ENCODE assay signal across 7 cellular contexts in the genomic region with DNA sequence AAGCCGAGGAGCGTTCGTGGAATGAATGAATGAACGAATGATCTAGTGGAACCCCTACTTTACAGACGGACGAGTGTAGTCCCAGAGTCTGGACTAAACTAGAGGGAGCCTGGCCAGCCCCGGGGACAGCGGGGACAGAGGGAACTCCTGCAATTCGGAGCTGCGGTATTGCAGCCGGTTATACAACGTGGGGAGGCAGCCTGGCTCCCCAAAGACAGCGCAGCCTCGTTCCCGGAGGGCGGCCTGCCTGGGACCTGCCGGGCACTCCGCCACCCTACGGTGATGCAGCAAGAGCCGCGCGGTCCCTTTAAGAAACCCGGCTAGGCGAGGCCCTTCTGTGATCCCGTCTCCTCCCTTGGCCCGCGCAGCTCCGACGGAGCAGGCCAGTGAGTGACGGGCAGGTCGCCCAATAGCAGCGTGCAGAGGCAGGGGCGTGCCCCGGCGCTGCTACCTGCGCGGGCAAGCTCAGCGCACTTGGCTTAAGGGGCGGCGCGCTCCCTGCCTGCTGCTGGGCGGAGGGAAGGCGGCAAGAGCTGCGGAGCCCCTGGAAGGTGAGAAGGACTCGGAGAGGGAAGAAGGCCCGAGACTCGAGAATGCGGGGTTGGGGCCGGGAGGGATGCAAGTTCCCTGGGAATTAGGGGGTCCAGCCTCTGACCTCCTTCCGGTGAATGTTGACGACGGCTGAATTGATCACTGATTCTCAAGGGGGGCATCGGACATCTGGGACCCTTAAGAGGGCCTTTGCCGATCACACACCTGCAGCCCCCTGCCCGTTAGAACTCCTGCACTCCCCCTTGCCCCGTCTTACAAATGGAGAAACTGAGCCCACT. TPM values are rescaled to one million over a fixed set of nuclear protein-coding genes. Genes with fewer than 3 reads are reported as not detected.
DNase-seq lines count a peak whose midpoint lies in the region; ATAC-seq and TF ChIP-seq lines count a peak whose summit lies in the region.

A gene with protein sequence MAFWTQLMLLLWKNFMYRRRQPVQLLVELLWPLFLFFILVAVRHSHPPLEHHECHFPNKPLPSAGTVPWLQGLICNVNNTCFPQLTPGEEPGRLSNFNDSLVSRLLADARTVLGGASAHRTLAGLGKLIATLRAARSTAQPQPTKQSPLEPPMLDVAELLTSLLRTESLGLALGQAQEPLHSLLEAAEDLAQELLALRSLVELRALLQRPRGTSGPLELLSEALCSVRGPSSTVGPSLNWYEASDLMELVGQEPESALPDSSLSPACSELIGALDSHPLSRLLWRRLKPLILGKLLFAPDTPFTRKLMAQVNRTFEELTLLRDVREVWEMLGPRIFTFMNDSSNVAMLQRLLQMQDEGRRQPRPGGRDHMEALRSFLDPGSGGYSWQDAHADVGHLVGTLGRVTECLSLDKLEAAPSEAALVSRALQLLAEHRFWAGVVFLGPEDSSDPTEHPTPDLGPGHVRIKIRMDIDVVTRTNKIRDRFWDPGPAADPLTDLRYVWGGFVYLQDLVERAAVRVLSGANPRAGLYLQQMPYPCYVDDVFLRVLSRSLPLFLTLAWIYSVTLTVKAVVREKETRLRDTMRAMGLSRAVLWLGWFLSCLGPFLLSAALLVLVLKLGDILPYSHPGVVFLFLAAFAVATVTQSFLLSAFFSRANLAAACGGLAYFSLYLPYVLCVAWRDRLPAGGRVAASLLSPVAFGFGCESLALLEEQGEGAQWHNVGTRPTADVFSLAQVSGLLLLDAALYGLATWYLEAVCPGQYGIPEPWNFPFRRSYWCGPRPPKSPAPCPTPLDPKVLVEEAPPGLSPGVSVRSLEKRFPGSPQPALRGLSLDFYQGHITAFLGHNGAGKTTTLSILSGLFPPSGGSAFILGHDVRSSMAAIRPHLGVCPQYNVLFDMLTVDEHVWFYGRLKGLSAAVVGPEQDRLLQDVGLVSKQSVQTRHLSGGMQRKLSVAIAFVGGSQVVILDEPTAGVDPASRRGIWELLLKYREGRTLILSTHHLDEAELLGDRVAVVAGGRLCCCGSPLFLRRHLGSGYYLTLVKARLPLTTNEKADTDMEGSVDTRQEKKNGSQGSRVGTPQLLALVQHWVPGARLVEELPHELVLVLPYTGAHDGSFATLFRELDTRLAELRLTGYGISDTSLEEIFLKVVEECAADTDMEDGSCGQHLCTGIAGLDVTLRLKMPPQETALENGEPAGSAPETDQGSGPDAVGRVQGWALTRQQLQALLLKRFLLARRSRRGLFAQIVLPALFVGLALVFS (N-terminal part only) (plus strand): TSS at position 462 of the 830 bp plus-strand sequence. CDS start 1,255 bp downstream, outside the sequence.

- WGBS in hepatocyte (ENCODE audit: low lambda C conversion rate, missing lambda C conversion rate) = 4% methylated on average over 56 of the region's 56 CpGs

- no peaks in the 10 kb centered on the region for H3K9me2 ChIP-seq in hepatocyte (replicated peaks; ENCODE audit: insufficient read depth)

- H3K36me3 ChIP-seq in hepatocyte (replicated peaks; ENCODE audit: insufficient read depth, low read depth) = no peaks in the 10 kb centered on the region

- H3K4me1 ChIP-seq in hepatocyte (ENCODE audit: insufficient read depth) = peaks cover 8% of the 10 kb centered on the region

- in situ Hi-C loops in astrocyte of the cerebellum (cut with HindIII; ENCODE audit: low sequenced_read_pairs) = no loop called here

- peak within 1 kb of the TSS; percentile 28 for H3K27ac ChIP-seq in hepatocyte

- H4K20me1 ChIP-seq in hepatocyte (ENCODE audit: insufficient read depth, poor library complexity, severe bottlenecking) = peaks cover 3% of the 10 kb centered on the region

- no peaks in the 10 kb centered on the region for H3K79me2 ChIP-seq in hepatocyte

- TF ChIP-seq CTCF in astrocyte of the cerebellum (IDR thresholded peaks at IDR 0.05; ENCODE audit: low read depth, low read length, missing control alignments) (no peak), hepatocyte (IDR thresholded peaks at IDR 0.05; ENCODE audit: poor library complexity) (no peak)

- H3K4me3 ChIP-seq in astrocyte of the cerebellum (ENCODE audit: low read depth, low read length) = peak within 1 kb of the TSS; percentile 50
- peak within 1 kb of the TSS; percentile 15 for H3K4me3 ChIP-seq in hepatocyte

- no peaks in the 10 kb centered on the region for H3K9me3 ChIP-seq in hepatocyte (ENCODE audit: low read depth)

- peak within 1 kb of the TSS; percentile 84 for H3K4me2 ChIP-seq in hepatocyte

- DNase-seq in NCI-H2081 (lab: John Stamatoyannopoulos, UW) (peak; percentile 97 to 98), T-helper 9 cell (peak; percentile 99), astrocyte of the cerebellum (ENCODE audit: low read depth) (peak; percentile 93), hepatocyte (ENCODE audit: low spot score) (peak; percentile 98), renal cortical epithelial cell (ENCODE audit: low read depth) (peak; percentile 89)

- peak within 1 kb of the TSS; percentile 4 for H2AFZ ChIP-seq in hepatocyte

- ATAC-seq in GM18511 (IDR thresholded peaks at IDR 0.05; ENCODE audit: unreplicated experiment) (peak; percentile 78), HG03025 (IDR thresholded peaks at IDR 0.05; ENCODE audit: low FRiP score, unreplicated experiment) (peak; percentile 61)

- no peaks in the 10 kb centered on the region for H3K27me3 ChIP-seq in hepatocyte

RNA-seq across cellular contexts. Expression of the gene that starts here (rescaled TPM):
- total RNA-seq in hepatocyte (8.2 and 17.8 TPM in 2 replicates), renal cortical epithelial cell (15.6 and 24.6 TPM in 2 replicates)
- 26.8 and 38.1 TPM in 2 replicates for polyA plus RNA-seq in hepatocyte

Comparison
In these comparisons a context has a peak if more than half of its experiments do, and no peak if none do; other contexts are left out.
1. Peak in every context shown above with its lines: DNase-seq, ATAC-seq, H3K4me3 ChIP-seq and H3K27ac ChIP-seq.